ENCODE assay signal across 8 cellular contexts in the genomic region with DNA sequence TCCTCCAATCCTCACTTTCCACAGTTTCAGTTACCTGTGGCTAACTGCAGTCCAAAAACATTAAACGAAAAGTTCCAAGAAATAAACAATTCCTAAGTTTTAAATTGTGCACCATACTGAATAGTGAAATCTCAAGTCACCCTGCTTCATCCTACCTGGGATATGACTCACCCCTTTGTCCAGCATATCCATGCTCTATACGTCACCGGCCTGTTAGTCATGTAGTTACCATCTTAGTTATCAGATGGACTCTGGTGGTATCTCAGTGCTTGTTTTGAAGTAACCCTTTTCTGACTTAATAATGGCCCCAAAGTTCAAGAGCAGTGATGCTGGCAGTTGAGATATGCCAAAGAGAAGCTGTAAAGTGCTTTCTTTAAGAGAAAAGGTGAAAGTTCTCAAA.
DNase-seq lines count a peak whose midpoint lies in the region; ATAC-seq, FAIRE-seq and TF ChIP-seq lines count a peak whose summit lies in the region.
"Not testable (repeated sequence)": the region's sequence is repeated elsewhere in the genome, so short reads cannot be mapped to it uniquely, and the experiment has no call there.

No MANE protein-coding gene starts in this region.

- not testable (repeated sequence) for H2AFZ ChIP-seq in PC-3 (ENCODE audit: low read length)

- not testable (repeated sequence) for H3K27ac ChIP-seq in PC-3 (ENCODE audit: low read length)

- DNase-seq in Calu3 (peak; percentile 4), PC-3 (peak; percentile 63), SW480 (ENCODE audit: low spot score) (peak; percentile 7), MCF 10A (ENCODE audit: unreplicated experiment) (peak; percentile 47), fibroblast of pulmonary artery (ENCODE audit: low read depth) (peak; percentile 16), iris pigment epithelial cell (ENCODE audit: low read depth) (peak; percentile 46), renal cortical epithelial cell (ENCODE audit: low read depth) (peak; percentile 22)
- not testable (repeated sequence) for DNase-seq in H54 (ENCODE audit: insufficient read length, low spot score)

- CTCF ChIA-PET in Calu3 (lab: Charles Lee): interaction anchor here (0.7 kb wide), 1 partner anchor 543 kb away, joined by 3 read pairs; no protein-coding TSS in a partner anchor
- CTCF ChIA-PET in PC-3 (lab: Charles Lee); MCF 10A (lab: Yijun Ruan, JAX): not testable (repeated sequence)

- H3K4me1 Mint-ChIP-seq in Calu3 (ENCODE audit: low read depth, unreplicated experiment); MCF 10A (ENCODE audit: insufficient read depth, unreplicated experiment): not testable (repeated sequence)

- not testable (repeated sequence) for H3K27me3 ChIP-seq in PC-3 (ENCODE audit: low read length)

- not testable (repeated sequence) for H3K4me1 ChIP-seq in PC-3 (ENCODE audit: insufficient read depth, low read length)

- not testable (repeated sequence) for H3K79me2 ChIP-seq in PC-3 (ENCODE audit: low read length)

- H3K4me3 ChIP-seq in PC-3 (ENCODE audit: low read length); fibroblast of pulmonary artery (replicated peaks; ENCODE audit: low read depth, low read length): not testable (repeated sequence)

- not testable (repeated sequence) for H3K9me3 ChIP-seq in PC-3 (ENCODE audit: low read length)

- H3K27me3 Mint-ChIP-seq in Calu3 (ENCODE audit: unreplicated experiment): not testable (repeated sequence)
- peaks cover 49% of the 10 kb centered on the region for H3K27me3 Mint-ChIP-seq in MCF 10A (ENCODE audit: insufficient read depth, unreplicated experiment)

- H3F3A ChIP-seq in PC-3 (ENCODE audit: low read length, unreplicated experiment): not testable (repeated sequence)

- H4K20me1 ChIP-seq in PC-3 (ENCODE audit: low read length): not testable (repeated sequence)

- not testable (repeated sequence) for H3K9me3 Mint-ChIP-seq in Calu3 (ENCODE audit: low read depth, unreplicated experiment); MCF 10A (ENCODE audit: unreplicated experiment)

- not testable (repeated sequence) for TF ChIP-seq CTCF in Calu3 (IDR thresholded peaks at IDR 0.05; ENCODE audit: unreplicated experiment); PC-3 (conservative IDR thresholded peaks at IDR 0.05; ENCODE audit: low read depth, low read length); MCF 10A (IDR thresholded peaks at IDR 0.05; ENCODE audit: unreplicated experiment); fibroblast of pulmonary artery (IDR thresholded peaks at IDR 0.05; ENCODE audit: low read length, missing control alignments)

- POLR2A ChIA-PET in PC-3 (lab: Charles Lee; ENCODE audit: unreplicated experiment); MCF 10A (lab: Yijun Ruan, JAX): not testable (repeated sequence)

- H3K9ac ChIP-seq in PC-3 (ENCODE audit: low read length): not testable (repeated sequence)

- H3K4me2 ChIP-seq in PC-3 (ENCODE audit: low read length): not testable (repeated sequence)

- H3K4me3 Mint-ChIP-seq in Calu3 (ENCODE audit: low read depth, unreplicated experiment); MCF 10A (ENCODE audit: unreplicated experiment): not testable (repeated sequence)

- peak; percentile 86 for ATAC-seq in PC-3

- not testable (repeated sequence) for H3K36me3 Mint-ChIP-seq in Calu3 (ENCODE audit: insufficient read depth, unreplicated experiment); MCF 10A (ENCODE audit: insufficient read depth, unreplicated experiment)

- not testable (repeated sequence) for H3K36me3 ChIP-seq in PC-3 (ENCODE audit: low read depth, low read length)

- BruUV-seq in Calu3 (replicated peaks; lab: Mats Ljungman, UMichigan); PC-3 (replicated peaks; lab: Mats Ljungman, UMichigan); MCF 10A (replicated peaks; lab: Mats Ljungman, UMichigan): not testable (repeated sequence)

- peak overlapping the region; percentile 56 for H3K27ac Mint-ChIP-seq in Calu3 (ENCODE audit: unreplicated experiment)
- H3K27ac Mint-ChIP-seq in MCF 10A (ENCODE audit: low read depth, unreplicated experiment): not testable (repeated sequence)

- FAIRE-seq in H54 (lab: Jason Lieb, UNC): peak; percentile 11

- intact Hi-C loops in Calu3 (cut with micrococcal nuclease; ENCODE audit: unreplicated experiment); PC-3 (cut with micrococcal nuclease); MCF 10A (cut with micrococcal nuclease): not testable (repeated sequence)

- H3K9me2 ChIP-seq in PC-3 (replicated peaks; ENCODE audit: low read length): not testable (repeated sequence)

- TF ChIP-seq POLR2A in H54 (IDR thresholded peaks at IDR 0.05; ENCODE audit: low read depth, low read length): not testable (repeated sequence)
